In genomic region chr6:31192431-31193105, GRCh38 we compare ENCODE assay signal across 8 cellular contexts. TPM values are rescaled to one million over a fixed set of nuclear protein-coding genes. Genes with fewer than 3 reads are reported as not detected.
DNase-seq lines count a peak whose midpoint lies in the region; ATAC-seq and TF ChIP-seq lines count a peak whose summit lies in the region.
"Not testable (repeated sequence)": the region's sequence is repeated elsewhere in the genome, so short reads cannot be mapped to it uniquely, and the experiment has no call there.

No MANE protein-coding gene starts in this region.

- not testable (repeated sequence) for H3K27ac Mint-ChIP-seq in T-helper 17 cell

- not testable (repeated sequence) for H3K27me3 Mint-ChIP-seq in T-helper 17 cell

- not testable (repeated sequence) for H3K4me3 Mint-ChIP-seq in T-helper 17 cell

- H3K36me3 Mint-ChIP-seq in T-helper 17 cell (ENCODE audit: low read depth), result not testable (repeated sequence)

- ATAC-seq in T-helper 17 cell, result not testable (repeated sequence)

- TF ChIP-seq CTCF in fibroblast of pulmonary artery (IDR thresholded peaks at IDR 0.05; ENCODE audit: low read length, missing control alignments), result peak; percentile 69

- H3K4me1 Mint-ChIP-seq in T-helper 17 cell, result peaks cover 20% of the 10 kb centered on the region

- DNase-seq in COLO668 (lab: John Stamatoyannopoulos, UW; ENCODE audit: unreplicated experiment) (peak; percentile 39), HS-27A (ENCODE audit: low read depth) (peak; percentile 59), NCI-H226 (peak; percentile 42), T-helper 17 cell (peak; percentile 22 to 29 (median 25)), fibroblast of pulmonary artery (ENCODE audit: low read depth) (peak; percentile 81), myocyte (ENCODE audit: low read depth) (peak; percentile 75)
- peak; percentile 61 for DNase-seq in activated naive CD4-positive, alpha-beta T cell treated with anti-CD3 and anti-CD28 coated beads, Interleukin-2, amount 50 U/mL, for 16 hours
- DNase-seq in stimulated activated CD8-positive, alpha-beta memory T cell treated with anti-CD3 and anti-CD28 coated beads, Interleukin-7, amount 100 ng/mL, for 4 hours (ENCODE audit: low read depth in 2 of 2), result peak; percentile 34 to 38

- H3K9me3 ChIP-seq in T-helper 17 cell (ENCODE audit: control insufficient read depth, low read length, poor library complexity, severe bottlenecking), result not testable (repeated sequence)

- not testable (repeated sequence) for H3K4me3 ChIP-seq in fibroblast of pulmonary artery (replicated peaks; ENCODE audit: low read depth, low read length)

RNA-seq across cellular contexts. Expression of gene POU5F1, which starts 22.1 kb away (rescaled TPM):
- not detected for total RNA-seq in T-helper 17 cell
- total RNA-seq in myocyte, result 1.4 and 2.5 TPM in 2 replicates
- polyA plus RNA-seq in myocyte (2012), result 2.1 TPM

RNA-seq across cellular contexts. Expression of gene TCF19, which starts 34.2 kb away (rescaled TPM):
- 1 to 10 TPM; 3.7 to 4.1 TPM for total RNA-seq in T-helper 17 cell
- total RNA-seq in myocyte, result 2.8 and 4.0 TPM in 2 replicates
- 2.4 TPM for polyA plus RNA-seq in myocyte (2012)

RNA-seq across cellular contexts. Expression of gene CCHCR1, which starts 35.0 kb away (rescaled TPM):
- 10 to 100 TPM; 17.9 to 18.0 TPM for total RNA-seq in T-helper 17 cell
- total RNA-seq in myocyte, result 11.9 and 19.8 TPM in 2 replicates
- polyA plus RNA-seq in myocyte (2012), result 21.0 TPM

RNA-seq across cellular contexts. Expression of gene PSORS1C2, which starts 53.7 kb away (rescaled TPM):
- total RNA-seq in T-helper 17 cell, result not detected
- not detected in 2 replicates for total RNA-seq in myocyte
- polyA plus RNA-seq in myocyte (2012), result not detected

Comparison
In these comparisons a context has a peak if more than half of its experiments do, and no peak if none do; other contexts are left out.
1. DNase-seq: peak in every context shown above with its lines; median percentile 81 in fibroblast of pulmonary artery; 75 in myocyte; 61 in activated naive CD4-positive, alpha-beta T cell treated with anti-CD3 and anti-CD28 coated beads, Interleukin-2, amount 50 U/mL, for 16 hours; 59 in HS-27A; 42 in NCI-H226; 39 in COLO668; 36 in stimulated activated CD8-positive, alpha-beta memory T cell treated with anti-CD3 and anti-CD28 coated beads, Interleukin-7, amount 100 ng/mL, for 4 hours; 25 in T-helper 17 cell.